In genomic region chr2:174577967-174578589, GRCh38 we compare ENCODE assay signal across 7 cellular contexts. TPM values are rescaled to one million over a fixed set of nuclear protein-coding genes. Genes with fewer than 3 reads are reported as not detected.
A peak's percentile ranks its signal among the peaks of the same experiment; 100 is the strongest.
DNase-seq lines count a peak whose midpoint lies in the region; ATAC-seq and TF ChIP-seq lines count a peak whose summit lies in the region.

No MANE protein-coding gene starts in this region.

- dilution Hi-C loops in mammary epithelial cell (cut with HindIII; ENCODE audit: low sequenced_read_pairs), result no loop called here

- ATAC-seq in HG02884 (IDR thresholded peaks at IDR 0.05; ENCODE audit: unreplicated experiment), result peak; percentile 69
- ATAC-seq in HG03025 (IDR thresholded peaks at IDR 0.05; ENCODE audit: low FRiP score, unreplicated experiment), result no peak
- no peak for ATAC-seq in HG02840 (IDR thresholded peaks at IDR 0.05; ENCODE audit: low FRiP score, unreplicated experiment)

- H3K79me2 ChIP-seq in mammary epithelial cell (ENCODE audit: insufficient read depth, low read length), result no peaks in the 10 kb centered on the region

- H3K9me3 ChIP-seq in SJCRH30 (replicated peaks) (no peaks in the 10 kb centered on the region), mammary epithelial cell (replicated peaks; ENCODE audit: insufficient read depth, low read length) (no peaks in the 10 kb centered on the region)

- intact Hi-C loops in mammary epithelial cell (cut with micrococcal nuclease), result loop anchor here (1.0 to 2.0 kb wide), 2 partner anchors 25 to 111 kb away; no protein-coding TSS in a partner anchor

- DNase-seq in GM12864 (ENCODE audit: low read depth) (no peak), SJCRH30 (peak; percentile 36 to 67), mammary epithelial cell (peak; percentile 41), midbrain (lab: John Stamatoyannopoulos, UW) (peak; percentile 71)

- peaks cover 3% of the 10 kb centered on the region; the same call in 1 of the 2 replicates for H3K36me3 ChIP-seq in SJCRH30
- H3K36me3 ChIP-seq in mammary epithelial cell (ENCODE audit: insufficient read depth, low read length), result no peaks in the 10 kb centered on the region

- CTCF ChIA-PET in mammary epithelial cell (lab: Charles Lee; ENCODE audit: low non-redundant PET), result interaction anchor here (0.6 to 0.9 kb wide), 2 partner anchors 78 to 110 kb away, joined by 3 read pairs; no protein-coding TSS in a partner anchor

- H3K27ac ChIP-seq in SJCRH30 (no peak overlapping the region), mammary epithelial cell (ENCODE audit: insufficient read depth, low read depth, low read length) (no peak overlapping the region)

- no peaks in the 10 kb centered on the region for H3K27me3 ChIP-seq in SJCRH30
- no peaks in the 10 kb centered on the region for H3K27me3 ChIP-seq in mammary epithelial cell (ENCODE audit: insufficient read depth, low read length)

- no peaks in the 10 kb centered on the region for H4K20me1 ChIP-seq in mammary epithelial cell (ENCODE audit: insufficient read depth, low read length)

- H3K4me2 ChIP-seq in mammary epithelial cell (ENCODE audit: insufficient read depth, low read depth, low read length), result no peak overlapping the region

- in situ Hi-C loops in mammary epithelial cell (cut with MboI; ENCODE audit: low sequenced_read_pairs in 2 of 2), result no loop called here

- H3K4me3 ChIP-seq in GM12864 (ENCODE audit: low read depth, low read length) (no peak overlapping the region), SJCRH30 (no peak overlapping the region), mammary epithelial cell (replicated peaks in 1 of 3; ENCODE audit: insufficient read depth in 1 of 3, low read depth in 2 of 3, low read length in 3 of 3) (no peak overlapping the region)

- no peak overlapping the region for H2AFZ ChIP-seq in mammary epithelial cell (ENCODE audit: low read depth, low read length)

- BruUV-seq in mammary epithelial cell (replicated peaks; lab: Mats Ljungman, UMichigan), result no TSS peak

- TF ChIP-seq CTCF in GM12864 (IDR thresholded peaks at IDR 0.05; ENCODE audit: low read depth, low read length, missing control alignments) (peak; percentile 61), mammary epithelial cell (conservative IDR thresholded peaks at IDR 0.05 in 1 of 2, IDR thresholded peaks at IDR 0.05 in 1 of 2; ENCODE audit: extremely low read depth in 1 of 2, insufficient read depth in 1 of 2, low read depth in 1 of 2, low read length in 2 of 2) (peak; percentile 30 to 54)

- H3K4me1 ChIP-seq in SJCRH30 (peaks cover 5% of the 10 kb centered on the region; the same call in 1 of the 2 replicates), mammary epithelial cell (ENCODE audit: insufficient read depth, low read length) (peaks cover 3% of the 10 kb centered on the region)

- H3K9ac ChIP-seq in mammary epithelial cell (ENCODE audit: insufficient read depth, low read length), result no peak overlapping the region

RNA-seq across cellular contexts. Expression of gene WIPF1, which starts 19.5 kb away (rescaled TPM):
- 14.8 and 18.8 TPM in 2 replicates for total RNA-seq in SJCRH30 (2014; rRNA removed; shearing (Covaris generic))
- total RNA-seq in mammary epithelial cell, result 1 to 10 TPM in 1 of 2 donors, not detected in 1; 1.0 TPM
- polyA plus RNA-seq in mammary epithelial cell, result 0.08 TPM
- polyA minus RNA-seq in mammary epithelial cell, result not detected
